In genomic region chr18:3525870-3526420, GRCh38 we compare ENCODE assay signal across 8 cellular contexts.
DNase-seq lines count a peak whose midpoint lies in the region; ATAC-seq lines count a peak whose summit lies in the region.

No MANE protein-coding gene starts in this region.

- H3K4me3 ChIP-seq in skeletal muscle satellite cell (ENCODE audit: low read length): peak overlapping the region; percentile 5

- H3K4me1 ChIP-seq in skeletal muscle satellite cell (ENCODE audit: control insufficient read depth, insufficient read depth, low read length): peaks cover 17% of the 10 kb centered on the region

- DNase-seq in DMS79 (lab: John Stamatoyannopoulos, UW) (peak; percentile 87), T-helper 1 cell (peak in 4 of 5 donors; percentile 2 to 75 (median 16)), cerebellar cortex (ENCODE audit: low spot score) (peak; percentile 86), D341Med (ENCODE audit: low spot score) (no peak), SW 1271 (lab: John Stamatoyannopoulos, UW) (no peak)

- H3K36me3 ChIP-seq in skeletal muscle satellite cell (ENCODE audit: insufficient read depth, low read length): no peaks in the 10 kb centered on the region

- ATAC-seq in GM19397 (IDR thresholded peaks at IDR 0.05; ENCODE audit: unreplicated experiment): peak; percentile 80
- peak; percentile 67 for ATAC-seq in HG03558 (IDR thresholded peaks at IDR 0.05; ENCODE audit: extremely low read depth, unreplicated experiment)

- peaks cover 7% of the 10 kb centered on the region for H3K27me3 ChIP-seq in skeletal muscle satellite cell (ENCODE audit: control insufficient read depth, insufficient read depth, low read length)

- H3K9me3 ChIP-seq in skeletal muscle satellite cell (replicated peaks; ENCODE audit: low read length): no peaks in the 10 kb centered on the region

- peak overlapping the region; percentile 49 for H3K4me2 ChIP-seq in skeletal muscle satellite cell (ENCODE audit: low read length)

- H3K9ac ChIP-seq in skeletal muscle satellite cell (ENCODE audit: low read depth, low read length): peak overlapping the region; percentile 37

Comparison
In these comparisons a context has a peak if more than half of its experiments do, and no peak if none do; other contexts are left out.
1. DNase-seq: peak in DMS79 (single experiment), T-helper 1 cell (4 of 5) and cerebellar cortex (single experiment); none in D341Med (single experiment) and SW 1271 (0 of 2).